27 cellular contexts compared by ENCODE assay signal in genomic region chr13:106401081-106401480, GRCh38.
"Had no signal": no experiment of that assay in that cellular context is flagged by ENCODE, and none has a peak within 500 bp of the region (broad histone marks: within the 10 kb centered on the region; RNA-seq: fewer than 3 reads in every experiment).

No MANE protein-coding gene starts in this region.

- DNase-seq: activated CD4-positive, alpha-beta memory T cell treated with anti-CD3 and anti-CD28 coated beads, Interleukin-2, amount 10 ng/mL, durations not matched to agents 7 days and 5 days; activated CD4-positive, alpha-beta T cell treated with anti-CD3 and anti-CD28 coated beads for 1 hour; activated CD4-positive, alpha-beta T cell treated with anti-CD3 and anti-CD28 coated beads for 48 hours; activated CD4-positive, CD25-positive, alpha-beta regulatory T cell; activated CD8-positive, alpha-beta memory T cell treated with anti-CD3 and anti-CD28 coated beads for 24 hours; activated CD8-positive, alpha-beta memory T cell treated with anti-CD3 and anti-CD28 coated beads, Interleukin-2, amount 10 ng/mL, durations not matched to agents 7 days and 5 days; activated CD8-positive, alpha-beta memory T cell treated with anti-CD3 and anti-CD28 coated beads, Interleukin-2, amount 50 U/mL, for 48 hours; activated effector memory CD4-positive, alpha-beta T cell treated with Interleukin-2 at 50 U/mL for 16 hours; activated naive CD4-positive, alpha-beta T cell treated with anti-CD3 and anti-CD28 coated beads, Interleukin-2, amount 10 ng/mL, durations not matched to agents 7 days and 5 days; activated naive CD8-positive, alpha-beta T cell treated with anti-CD3 and anti-CD28 coated beads, Interleukin-2, amount 50 U/mL, for 24 hours; activated T-cell treated with anti-CD3 and anti-CD28 coated beads, Interleukin-2, amount 50 U/mL, for 48 hours; amygdala; NCI-H1092 treated with DMSO at 0.1 percent for 48 hours; NCI-H1417; NCI-H146; NCI-H187 treated with DMSO at 0.1 percent for 48 hours; NCI-H345; NCI-H524 treated with DMSO at 0.1 percent for 48 hours; Right ventricle myocardium superior; SW 1271; T-helper 1 cell; T-helper 2 cell; T-helper 9 cell; WERI-Rb-1 had no signal

- H3K4me1 ChIP-seq: ascending aorta had no signal

- H3K27ac ChIP-seq: ascending aorta, cardiac muscle cell, KMS-11, WERI-Rb-1 had no signal

- H3K4me2 ChIP-seq: KMS-11 had no signal

- H3K9me3 ChIP-seq: ascending aorta had no signal

- ATAC-seq: activated CD8-positive, alpha-beta memory T cell treated with anti-CD3 and anti-CD28 coated beads, Interleukin-2, amount 10 ng/mL, durations not matched to agents 7 days and 5 days; activated naive CD8-positive, alpha-beta T cell treated with anti-CD3 and anti-CD28 coated beads, Interleukin-2, amount 50 U/mL, for 24 hours had no signal

- H3K9ac ChIP-seq: KMS-11 had no signal

- H3K36me3 ChIP-seq: ascending aorta, cardiac muscle cell, WERI-Rb-1 had no signal

- H3K27me3 ChIP-seq: ascending aorta had no signal

- H3K4me3 ChIP-seq: ascending aorta, cardiac muscle cell had no signal
